In the genomic region with DNA sequence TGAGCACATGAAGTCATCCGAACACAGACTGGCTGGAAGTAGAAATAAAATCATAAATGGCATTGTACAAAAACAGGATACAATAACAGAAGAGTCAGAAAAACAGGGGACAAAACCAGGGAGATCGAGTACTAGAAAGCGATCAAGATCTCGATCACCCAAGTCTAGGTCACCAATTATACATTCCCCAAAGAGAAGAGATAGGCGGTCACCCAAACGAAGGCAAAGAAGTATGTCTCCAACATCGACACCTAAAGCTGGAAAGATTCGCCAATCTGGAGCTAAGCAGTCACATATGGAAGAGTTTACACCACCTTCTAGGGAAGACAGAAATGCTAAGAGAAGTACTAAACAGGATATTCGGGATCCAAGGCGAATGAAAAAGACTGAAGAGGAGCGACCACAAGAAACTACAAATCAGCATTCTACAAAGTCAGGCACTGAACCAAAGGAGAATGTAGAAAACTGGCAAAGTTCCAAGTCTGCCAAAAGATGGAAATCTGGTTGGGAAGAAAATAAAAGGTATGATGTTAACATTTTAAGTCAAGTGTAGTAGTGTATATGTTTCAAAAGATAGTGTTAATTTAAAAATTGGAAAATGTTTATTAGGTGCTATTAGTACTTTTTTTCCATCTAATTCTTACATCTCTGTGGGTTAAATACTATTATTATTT, we compare ENCODE assay signal across 20 cellular contexts. TPM values are rescaled to one million over a fixed set of nuclear protein-coding genes. Genes with fewer than 3 reads are reported as not detected.
DNase-seq lines count a peak whose midpoint lies in the region; ATAC-seq and TF ChIP-seq lines count a peak whose summit lies in the region.
"Had no signal": no experiment of that assay in that cellular context is flagged by ENCODE, and none has a peak within 500 bp of the region (broad histone marks: within the 10 kb centered on the region; RNA-seq: fewer than 3 reads in every experiment).

No MANE protein-coding gene starts in this region.

- CTCF ChIA-PET in activated CD8-positive, alpha-beta T cell treated with anti-CD3 and anti-CD28 coated beads for 36 hours (lab: Charles Lee), result interaction anchor here (2.0 kb wide), 1 partner anchor 299 kb away, joined by 7 read pairs; no protein-coding TSS in a partner anchor
- CTCF ChIA-PET in activated CD8-positive, alpha-beta T cell treated with anti-CD3 and anti-CD28 coated beads, Interleukin-2, amount 10 ng/mL, durations not matched to agents 7 days and 5 days (lab: Charles Lee), result no interaction called here
- CTCF ChIA-PET in CD8-positive, alpha-beta memory T cell (lab: Charles Lee), result no interaction called here

- no peak overlapping the region for H3K4me3 Mint-ChIP-seq in activated CD8-positive, alpha-beta T cell treated with anti-CD3 and anti-CD28 coated beads for 36 hours
- H3K4me3 Mint-ChIP-seq in activated CD8-positive, alpha-beta T cell treated with anti-CD3 and anti-CD28 coated beads, Interleukin-2, amount 10 ng/mL, durations not matched to agents 7 days and 5 days, result no peak overlapping the region
- peak overlapping the region in 2 of 7 donors; percentile 3 to 8 for H3K4me3 Mint-ChIP-seq in CD8-positive, alpha-beta memory T cell
- no peak overlapping the region for H3K4me3 Mint-ChIP-seq in memory B cell
- H3K4me3 Mint-ChIP-seq: T-helper 2 cell treated with Interferon-gamma antibody and Interleukin-4, amounts not matched to agents 5 μg/mL and 100 μg/mL, for 36 hours had no signal

- no peak for TF ChIP-seq CTCF in activated CD8-positive, alpha-beta T cell treated with anti-CD3 and anti-CD28 coated beads for 36 hours (IDR thresholded peaks at IDR 0.05)
- TF ChIP-seq CTCF in ascending aorta (IDR thresholded peaks at IDR 0.05) (no peak), brain microvascular endothelial cell (IDR thresholded peaks at IDR 0.05; ENCODE audit: low read depth, low read length, missing control alignments) (no peak)

- no peak for DNase-seq in activated CD8-positive, alpha-beta T cell treated with anti-CD3 and anti-CD28 coated beads for 36 hours
- no peak for DNase-seq in activated CD8-positive, alpha-beta T cell treated with anti-CD3 and anti-CD28 coated beads, Interleukin-2, amount 10 ng/mL, durations not matched to agents 7 days and 5 days
- no peak for DNase-seq in CD8-positive, alpha-beta memory T cell
- DNase-seq in SK-N-MC (ENCODE audit: low read depth, low spot score) (no peak), memory B cell (ENCODE audit: low spot score in 2 of 2) (no peak), ascending aorta (ENCODE audit: low spot score in 2 of 2) (no peak), brain microvascular endothelial cell (no peak)
- DNase-seq: activated T-cell treated with anti-CD3 and anti-CD28 coated beads, Interleukin-2, amount 50 U/mL, for 48 hours; amygdala; Calu3; GF-D8; kidney glomerular epithelial cell; NCI-H2029; NCI-H510A treated with DMSO at 0.1 percent for 48 hours; stimulated activated CD4-positive, alpha-beta T cell treated with anti-CD3 and anti-CD28 coated beads, Interleukin-15, amount 100 ng/mL, for 24 hours had no signal

- no peak overlapping the region for H3K9ac ChIP-seq in SK-N-MC (ENCODE audit: insufficient read length)

- peaks cover 41% of the 10 kb centered on the region for H3K36me3 ChIP-seq in CD8-positive, alpha-beta memory T cell (ENCODE audit: insufficient read depth, low read length)
- H3K36me3 ChIP-seq in SK-N-MC (ENCODE audit: insufficient read depth, low read length) (peaks cover 94% of the 10 kb centered on the region), ascending aorta (peaks cover 58 to 73% of the 10 kb centered on the region in 2 donors), brain microvascular endothelial cell (replicated peaks) (peaks cover 59% of the 10 kb centered on the region)

- no peaks in the 10 kb centered on the region for H3K27me3 ChIP-seq in CD8-positive, alpha-beta memory T cell (ENCODE audit: insufficient read depth, low read length, poor library complexity, severe bottlenecking)
- no peaks in the 10 kb centered on the region for H3K27me3 ChIP-seq in ascending aorta
- no peaks in the 10 kb centered on the region for H3K27me3 ChIP-seq in brain microvascular endothelial cell (replicated peaks)
- H3K27me3 ChIP-seq: hepatocyte, SJCRH30 had no signal

- H3K27ac ChIP-seq in CD8-positive, alpha-beta memory T cell (ENCODE audit: low read depth, low read length), result no peak overlapping the region
- H3K27ac ChIP-seq in SK-N-MC, result peak overlapping the region; percentile 27
- no peak overlapping the region for H3K27ac ChIP-seq in ascending aorta
- H3K27ac ChIP-seq in brain microvascular endothelial cell, result no peak overlapping the region
- H3K27ac ChIP-seq: hepatocyte, SJCRH30 had no signal

- peaks cover 70% of the 10 kb centered on the region for H3K4me1 ChIP-seq in CD8-positive, alpha-beta memory T cell (ENCODE audit: insufficient read depth, low read length)
- H3K4me1 ChIP-seq in ascending aorta, result peaks cover 8 to 30% of the 10 kb centered on the region in 2 donors
- H3K4me1 ChIP-seq: SJCRH30 had no signal

- in situ Hi-C loops in brain microvascular endothelial cell (cut with HindIII; ENCODE audit: low pct_ligation_motif_present, low sequenced_read_pairs), result loop anchor here (25.0 kb wide), 2 partner anchors 104 to 254 kb away; a partner anchor contains a TSS

- POLR2A ChIA-PET in activated CD8-positive, alpha-beta T cell treated with anti-CD3 and anti-CD28 coated beads for 36 hours (lab: Charles Lee), result interaction anchor here (1.3 kb wide), 1 partner anchor 265 kb away, joined by 6 read pairs; a partner anchor contains a TSS
- POLR2A ChIA-PET in activated CD8-positive, alpha-beta T cell treated with anti-CD3 and anti-CD28 coated beads, Interleukin-2, amount 10 ng/mL, durations not matched to agents 7 days and 5 days (lab: Charles Lee), result no interaction called here
- POLR2A ChIA-PET in CD8-positive, alpha-beta memory T cell (lab: Charles Lee), result interaction anchor here (2.0 kb wide), 1 partner anchor 9 kb away, joined by 8 read pairs; a partner anchor contains a TSS

- H3K9me3 ChIP-seq in CD8-positive, alpha-beta memory T cell (ENCODE audit: low read length), result no peaks in the 10 kb centered on the region
- H3K9me3 ChIP-seq in SK-N-MC (ENCODE audit: low read depth, low read length), result no peaks in the 10 kb centered on the region
- H3K9me3 ChIP-seq in ascending aorta, result no peaks in the 10 kb centered on the region
- H3K9me3 ChIP-seq: SJCRH30 had no signal

- peak overlapping the region; percentile 42 for H3K27ac Mint-ChIP-seq in activated CD8-positive, alpha-beta T cell treated with anti-CD3 and anti-CD28 coated beads for 36 hours
- H3K27ac Mint-ChIP-seq in activated CD8-positive, alpha-beta T cell treated with anti-CD3 and anti-CD28 coated beads, Interleukin-2, amount 10 ng/mL, durations not matched to agents 7 days and 5 days, result no peak overlapping the region
- peak overlapping the region in 7 of 8 donors; percentile 34 to 80 (median 50) for H3K27ac Mint-ChIP-seq in CD8-positive, alpha-beta memory T cell
- H3K27ac Mint-ChIP-seq in memory B cell, result peak overlapping the region; percentile 54
- H3K27ac Mint-ChIP-seq: T-helper 2 cell treated with Interferon-gamma antibody and Interleukin-4, amounts not matched to agents 5 μg/mL and 100 μg/mL, for 36 hours had no signal

- no peak for ATAC-seq in activated CD8-positive, alpha-beta T cell treated with anti-CD3 and anti-CD28 coated beads for 36 hours
- no peak for ATAC-seq in activated CD8-positive, alpha-beta T cell treated with anti-CD3 and anti-CD28 coated beads, Interleukin-2, amount 10 ng/mL, durations not matched to agents 7 days and 5 days
- ATAC-seq in memory B cell (ENCODE audit: low read depth) (no peak), HG03469 (IDR thresholded peaks at IDR 0.05; ENCODE audit: unreplicated experiment) (no peak)

- no peak overlapping the region for H3K4me3 ChIP-seq in CD8-positive, alpha-beta memory T cell (ENCODE audit: low read length)
- H3K4me3 ChIP-seq in SK-N-MC (no peak overlapping the region), ascending aorta (no peak overlapping the region), brain microvascular endothelial cell (ENCODE audit: low read depth, low read length) (no peak overlapping the region)
- H3K4me3 ChIP-seq: hepatocyte, SJCRH30 had no signal

- H3K4me1 Mint-ChIP-seq in activated CD8-positive, alpha-beta T cell treated with anti-CD3 and anti-CD28 coated beads for 36 hours (ENCODE audit: low read depth), result peaks cover 78% of the 10 kb centered on the region
- H3K4me1 Mint-ChIP-seq in activated CD8-positive, alpha-beta T cell treated with anti-CD3 and anti-CD28 coated beads, Interleukin-2, amount 10 ng/mL, durations not matched to agents 7 days and 5 days (ENCODE audit: low read depth), result peaks cover 74% of the 10 kb centered on the region
- peaks cover 83 to 97% (median 94%) of the 10 kb centered on the region in 3 donors for H3K4me1 Mint-ChIP-seq in CD8-positive, alpha-beta memory T cell
- H3K4me1 Mint-ChIP-seq in memory B cell, result peaks cover 47% of the 10 kb centered on the region

- H3K27me3 Mint-ChIP-seq in activated CD8-positive, alpha-beta T cell treated with anti-CD3 and anti-CD28 coated beads for 36 hours, result no peaks in the 10 kb centered on the region
- H3K27me3 Mint-ChIP-seq in activated CD8-positive, alpha-beta T cell treated with anti-CD3 and anti-CD28 coated beads, Interleukin-2, amount 10 ng/mL, durations not matched to agents 7 days and 5 days (ENCODE audit: low read depth), result no peaks in the 10 kb centered on the region
- H3K27me3 Mint-ChIP-seq in CD8-positive, alpha-beta memory T cell, result no peaks in the 10 kb centered on the region
- no peaks in the 10 kb centered on the region for H3K27me3 Mint-ChIP-seq in memory B cell
- H3K27me3 Mint-ChIP-seq: IgD-negative memory B cell had no signal

- intact Hi-C loops in activated CD8-positive, alpha-beta T cell treated with anti-CD3 and anti-CD28 coated beads for 36 hours (cut with micrococcal nuclease), result no loop called here
- intact Hi-C loops in ascending aorta (cut with DNase I), result no loop called here

- H3K9me3 Mint-ChIP-seq in activated CD8-positive, alpha-beta T cell treated with anti-CD3 and anti-CD28 coated beads for 36 hours, result no peaks in the 10 kb centered on the region
- H3K9me3 Mint-ChIP-seq in activated CD8-positive, alpha-beta T cell treated with anti-CD3 and anti-CD28 coated beads, Interleukin-2, amount 10 ng/mL, durations not matched to agents 7 days and 5 days (ENCODE audit: insufficient read depth), result no peaks in the 10 kb centered on the region
- no peaks in the 10 kb centered on the region for H3K9me3 Mint-ChIP-seq in CD8-positive, alpha-beta memory T cell
- H3K9me3 Mint-ChIP-seq in memory B cell, result no peaks in the 10 kb centered on the region
- H3K9me3 Mint-ChIP-seq: IgD-negative memory B cell; T-helper 2 cell treated with Interferon-gamma antibody and Interleukin-4, amounts not matched to agents 5 μg/mL and 100 μg/mL, for 36 hours had no signal

- peaks cover 75% of the 10 kb centered on the region for H3K36me3 Mint-ChIP-seq in activated CD8-positive, alpha-beta T cell treated with anti-CD3 and anti-CD28 coated beads for 36 hours (ENCODE audit: low read depth)
- H3K36me3 Mint-ChIP-seq in activated CD8-positive, alpha-beta T cell treated with anti-CD3 and anti-CD28 coated beads, Interleukin-2, amount 10 ng/mL, durations not matched to agents 7 days and 5 days (ENCODE audit: low read depth), result peaks cover 80% of the 10 kb centered on the region
- peaks cover 25 to 78% (median 33%) of the 10 kb centered on the region in 3 donors for H3K36me3 Mint-ChIP-seq in CD8-positive, alpha-beta memory T cell
- peaks cover 44% of the 10 kb centered on the region for H3K36me3 Mint-ChIP-seq in memory B cell

RNA-seq across cellular contexts. Expression of a gene that starts 9.4 kb away (rescaled TPM):
- 10 to 100 TPM; 53.9 to 55.6 TPM for total RNA-seq in activated CD8-positive, alpha-beta T cell treated with anti-CD3 and anti-CD28 coated beads for 36 hours
- 10 to 100 TPM; 65.9 to 67.2 TPM for total RNA-seq in activated CD8-positive, alpha-beta T cell treated with anti-CD3 and anti-CD28 coated beads, Interleukin-2, amount 10 ng/mL, durations not matched to agents 7 days and 5 days
- total RNA-seq in CD8-positive, alpha-beta memory T cell, result 10 to 100 TPM; 58.8 to 63.7 TPM
- 34.2 TPM for polyA plus RNA-seq in CD8-positive, alpha-beta memory T cell
- 19.2 TPM for total RNA-seq in ascending aorta

RNA-seq across cellular contexts. Expression of a gene that starts 27.2 kb away (rescaled TPM):
- 1 to 10 TPM; 3.8 to 4.7 TPM for total RNA-seq in activated CD8-positive, alpha-beta T cell treated with anti-CD3 and anti-CD28 coated beads for 36 hours
- total RNA-seq in activated CD8-positive, alpha-beta T cell treated with anti-CD3 and anti-CD28 coated beads, Interleukin-2, amount 10 ng/mL, durations not matched to agents 7 days and 5 days, result 1 to 10 TPM; 4.2 to 4.5 TPM
- total RNA-seq in CD8-positive, alpha-beta memory T cell, result 10 to 100 TPM in 1 of 2 experiments, 1 to 10 TPM in 1; 9.7 to 10.3 TPM
- polyA plus RNA-seq in CD8-positive, alpha-beta memory T cell, result 6.0 TPM
- total RNA-seq in ascending aorta, result 25.1 TPM
